8 cellular contexts compared by ENCODE assay signal in the genomic region with DNA sequence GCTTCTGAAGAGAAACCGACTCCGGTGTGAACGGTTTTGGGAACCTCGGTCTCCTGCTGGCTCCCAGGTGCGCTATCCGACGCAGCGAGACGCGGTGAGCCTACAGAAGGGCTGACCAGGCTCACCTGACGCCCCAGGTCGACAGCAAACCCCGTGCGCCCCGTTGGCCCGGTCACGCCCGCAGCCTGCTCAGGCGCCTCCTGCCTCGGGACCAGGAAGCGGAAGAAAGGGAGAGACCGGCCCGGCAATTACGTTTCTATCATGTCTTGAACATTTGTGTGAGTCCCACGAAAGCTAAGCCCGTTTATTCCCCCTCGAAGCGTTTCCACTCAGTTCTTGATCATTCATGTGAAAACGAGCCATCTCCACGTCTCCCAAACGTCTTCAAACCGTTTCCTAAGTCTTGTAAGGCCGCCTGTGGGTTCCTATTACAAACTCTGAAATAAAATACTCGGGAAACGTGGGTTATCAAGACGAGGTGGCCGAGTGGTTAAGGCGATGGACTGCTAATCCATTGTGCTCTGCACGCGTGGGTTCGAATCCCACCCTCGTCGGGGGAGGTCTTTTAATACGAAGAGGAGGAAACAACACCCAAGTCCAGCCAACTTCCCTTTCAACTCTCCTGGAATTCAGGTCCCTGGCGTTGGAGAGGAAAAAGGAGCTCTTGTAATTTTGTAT.
DNase-seq lines count a peak whose midpoint lies in the region; ATAC-seq lines count a peak whose summit lies in the region.

No MANE protein-coding gene starts in this region.

- peaks cover 35% of the 10 kb centered on the region for H3K27me3 Mint-ChIP-seq in IgD-negative memory B cell

- peaks cover 1% of the 10 kb centered on the region for H3K36me3 Mint-ChIP-seq in IgD-negative memory B cell

- no peak overlapping the region for H3K27ac Mint-ChIP-seq in IgD-negative memory B cell

- DNase-seq in DMS 273 treated with DMSO at 0.1 percent for 48 hours (lab: John Stamatoyannopoulos, UW) (peak; percentile 49), adipocyte (ENCODE audit: low read depth) (peak; percentile 52), iPS-NIHi7 (ENCODE audit: extremely low spot score) (peak; percentile 69), SKM-1 treated with dmso at 0.1 percent for 144 hours (lab: John Stamatoyannopoulos, UW; ENCODE audit: unreplicated experiment) (no peak), hippocampal formation (lab: John Stamatoyannopoulos, UW) (no peak)
- peak; percentile 17 to 60 for DNase-seq in stimulated activated CD4-positive, alpha-beta T cell treated with anti-CD3 and anti-CD28 coated beads, Interleukin-12 subunit alpha, Interleukin-12 subunit beta, amount 100 ng/mL, for 24 hours (ENCODE audit: low read depth in 2 of 2)

- peak overlapping the region; percentile 72 for H3K9ac ChIP-seq in adipocyte (ENCODE audit: low read length)

- H3K4me1 ChIP-seq in adipocyte (ENCODE audit: control insufficient read depth, insufficient read depth, low read length) = peaks cover 10% of the 10 kb centered on the region

- H3K4me3 Mint-ChIP-seq in IgD-negative memory B cell = peak overlapping the region in 3 of 4 donors; percentile 74 to 90 (median 82)

- peaks cover 2 to 9% (median 6%) of the 10 kb centered on the region in 3 donors for H3K9me3 Mint-ChIP-seq in IgD-negative memory B cell

- peak overlapping the region; percentile 84 for H3K4me3 ChIP-seq in adipocyte (ENCODE audit: low read length)

- no peak for ATAC-seq in HG02798 (IDR thresholded peaks at IDR 0.05; ENCODE audit: poor library complexity, unreplicated experiment)

- H3K36me3 ChIP-seq in adipocyte (ENCODE audit: control insufficient read depth, insufficient read depth, low read length, severe bottlenecking) = no peaks in the 10 kb centered on the region

- no peaks in the 10 kb centered on the region for H3K27me3 ChIP-seq in adipocyte (replicated peaks; ENCODE audit: control insufficient read depth, insufficient read depth, low read length)

- H3K9me3 ChIP-seq in adipocyte (ENCODE audit: control insufficient read depth, low read length) = no peaks in the 10 kb centered on the region

- peaks cover 5 to 15% (median 12%) of the 10 kb centered on the region in 3 donors for H3K4me1 Mint-ChIP-seq in IgD-negative memory B cell

Comparison
In these comparisons a context has a peak if more than half of its experiments do, and no peak if none do; other contexts are left out.
1. DNase-seq: peak in DMS 273 treated with DMSO at 0.1 percent for 48 hours (single experiment), adipocyte (single experiment), iPS-NIHi7 (single experiment) and stimulated activated CD4-positive, alpha-beta T cell treated with anti-CD3 and anti-CD28 coated beads, Interleukin-12 subunit alpha, Interleukin-12 subunit beta, amount 100 ng/mL, for 24 hours (2 of 2); none in SKM-1 treated with dmso at 0.1 percent for 144 hours (single experiment) and hippocampal formation (0 of 2).